Comparison of ENCODE assay signal across 15 cellular contexts in genomic region chr1:12465126-12465525, GRCh38.
A peak's percentile ranks its signal among the peaks of the same experiment; 100 is the strongest.
DNase-seq lines count a peak whose midpoint lies in the region; ATAC-seq and TF ChIP-seq lines count a peak whose summit lies in the region.
"Had no signal": no experiment of that assay in that cellular context is flagged by ENCODE, and none has a peak within 500 bp of the region (broad histone marks: within the 10 kb centered on the region; RNA-seq: fewer than 3 reads in every experiment).

No MANE protein-coding gene starts in this region.

- 85 to 87% methylated on average over 3 of the region's 3 CpGs for WGBS in transverse colon (ENCODE audit: low coverage in 1 of 2), 2 donors

- no peaks in the 10 kb centered on the region for H3K79me2 ChIP-seq in PC-9 (ENCODE audit: low read depth)

- H3K4me3 Mint-ChIP-seq in chondrocyte (ENCODE audit: unreplicated experiment) = no peak overlapping the region

- POLR2A ChIA-PET in PC-9 (lab: Charles Lee; ENCODE audit: unreplicated experiment) = interaction anchor here (0.9 kb wide), 1 partner anchor 13 kb away, joined by 11 read pairs; no protein-coding TSS in a partner anchor

- no peak overlapping the region for H3K27ac ChIP-seq in PC-9
- H3K27ac ChIP-seq in muscle layer of duodenum (ENCODE audit: low read length) = peak overlapping the region; percentile 42
- H3K27ac ChIP-seq in transverse colon = peak overlapping the region; percentile 69 to 82 (median 73)
- H3K27ac ChIP-seq: foreskin keratinocyte had no signal

- H3K4me3 ChIP-seq in PC-9 (no peak overlapping the region), muscle layer of duodenum (ENCODE audit: low read depth in 1 of 2, low read length in 2 of 2) (no peak overlapping the region), transverse colon (no peak overlapping the region)

- H3K27me3 Mint-ChIP-seq in chondrocyte (ENCODE audit: low read depth) = no peaks in the 10 kb centered on the region

- no peaks in the 10 kb centered on the region for H3K9me2 ChIP-seq in PC-9 (ENCODE audit: insufficient read depth)

- in situ Hi-C loops in transverse colon (cut with MboI; ENCODE audit: low pct_ligation_motif_present in 1 of 4, low pct_unique_long_range_greater_than_20kb in 1 of 4, low sequenced_read_pairs in 3 of 4) = no loop called here

- H3K4me1 ChIP-seq in PC-9 (replicated peaks; ENCODE audit: insufficient read depth) (peaks cover 25% of the 10 kb centered on the region), muscle layer of duodenum (ENCODE audit: control insufficient read depth in 1 of 2, insufficient read depth in 2 of 2, low read length in 2 of 2) (peaks cover 6 to 27% of the 10 kb centered on the region in 2 donors), transverse colon (peaks cover 21 to 55% (median 37%) of the 10 kb centered on the region in 4 donors)
- H3K4me1 ChIP-seq: foreskin keratinocyte had no signal

- TF ChIP-seq CTCF in PC-9 (conservative IDR thresholded peaks at IDR 0.05) (no peak), chondrocyte (IDR thresholded peaks at IDR 0.05) (no peak), transverse colon (IDR thresholded peaks at IDR 0.05) (no peak)

- H3K4me2 ChIP-seq in PC-9 = no peak overlapping the region

- CTCF ChIA-PET in PC-9 (lab: Charles Lee) = interaction anchor here (0.7 kb wide), 1 partner anchor 19 kb away, joined by 3 read pairs; no protein-coding TSS in a partner anchor

- H3K4me1 Mint-ChIP-seq in chondrocyte (ENCODE audit: low read depth) = peaks cover 61% of the 10 kb centered on the region

- H3F3A ChIP-seq in PC-9 (ENCODE audit: insufficient read depth, low read depth) = no peaks in the 10 kb centered on the region

- no peaks in the 10 kb centered on the region for H3K9me3 ChIP-seq in PC-9 (ENCODE audit: insufficient read depth, low read depth)
- no peaks in the 10 kb centered on the region for H3K9me3 ChIP-seq in muscle layer of duodenum (ENCODE audit: control insufficient read depth in 1 of 2, low read length in 2 of 2)
- no peaks in the 10 kb centered on the region for H3K9me3 ChIP-seq in transverse colon

- DNase-seq in PC-9 = no peak
- DNase-seq in chondrocyte (ENCODE audit: low spot score) = no peak
- DNase-seq in transverse colon = no peak
- no peak for DNase-seq in NCI-H2227 (lab: John Stamatoyannopoulos, UW; ENCODE audit: unreplicated experiment)
- DNase-seq: foreskin keratinocyte; MM.1S; NCI-H187; retina; SHP77 treated with DMSO at 0.1 percent for 48 hours; stimulated activated naive CD4-positive, alpha-beta T cell had no signal

- TF ChIP-seq EP300 in transverse colon (IDR thresholded peaks at IDR 0.05; ENCODE audit: low read depth) = no peak

- no peak for TF ChIP-seq POLR2A in transverse colon (IDR thresholded peaks at IDR 0.05)

- ATAC-seq in HG03175 (IDR thresholded peaks at IDR 0.05; ENCODE audit: unreplicated experiment) (no peak), GM19328 (IDR thresholded peaks at IDR 0.05; ENCODE audit: unreplicated experiment) (no peak)
- ATAC-seq: activated CD4-positive, CD25-positive, alpha-beta regulatory T cell treated with anti-CD3 and anti-CD28 coated beads, Interleukin-2, amount 50 U/mL, for 24 hours; foreskin keratinocyte; HepG2 had no signal

- peak overlapping the region; percentile 81 for H3K27ac Mint-ChIP-seq in chondrocyte (ENCODE audit: unreplicated experiment)

- no peaks in the 10 kb centered on the region for H3K9me3 Mint-ChIP-seq in chondrocyte (ENCODE audit: low read depth)

- intact Hi-C loops in PC-9 (cut with micrococcal nuclease; ENCODE audit: unreplicated experiment) (no loop called here), transverse colon (cut with DNase I; ENCODE audit: low total_unique reads) (no loop called here)

- H3K36me3 Mint-ChIP-seq in chondrocyte (ENCODE audit: low read depth) = peaks cover 7% of the 10 kb centered on the region

- no peaks in the 10 kb centered on the region for H3K27me3 ChIP-seq in PC-9 (ENCODE audit: insufficient read depth, low read depth)
- H3K27me3 ChIP-seq in muscle layer of duodenum (ENCODE audit: low read depth, low read length) = no peaks in the 10 kb centered on the region
- H3K27me3 ChIP-seq in transverse colon = no peaks in the 10 kb centered on the region
- H3K27me3 ChIP-seq: foreskin keratinocyte had no signal

- H3K36me3 ChIP-seq in PC-9 (ENCODE audit: low read depth) = no peaks in the 10 kb centered on the region
- no peaks in the 10 kb centered on the region for H3K36me3 ChIP-seq in muscle layer of duodenum (ENCODE audit: control insufficient read depth in 1 of 2, insufficient read depth in 2 of 2, low read length in 2 of 2)
- H3K36me3 ChIP-seq in transverse colon = no peaks in the 10 kb centered on the region

- TSS peak; percentile 34 for BruUV-seq in PC-9 (replicated peaks; lab: Mats Ljungman, UMichigan)

- H2AFZ ChIP-seq in PC-9 = no peak overlapping the region

- no peaks in the 10 kb centered on the region for H4K20me1 ChIP-seq in PC-9 (ENCODE audit: insufficient read depth)
